Comparison of ENCODE assay signal across 8 cellular contexts in genomic region chr6:69233195-69233524, GRCh38.
DNase-seq lines count a peak whose midpoint lies in the region; ATAC-seq and TF ChIP-seq lines count a peak whose summit lies in the region.
"Had no signal": no experiment of that assay in that cellular context is flagged by ENCODE, and none has a peak within 500 bp of the region (broad histone marks: within the 10 kb centered on the region; RNA-seq: fewer than 3 reads in every experiment).

No MANE protein-coding gene starts in this region.

- H3K9me3 Mint-ChIP-seq in neural progenitor cell: no peaks in the 10 kb centered on the region

- H4K20me1 ChIP-seq in neural progenitor cell (ENCODE audit: low read depth): peaks cover 17% of the 10 kb centered on the region

- ATAC-seq in GM18868 (IDR thresholded peaks at IDR 0.05; ENCODE audit: unreplicated experiment): peak; percentile 24
- peak; percentile 12 for ATAC-seq in HG03354 (IDR thresholded peaks at IDR 0.05; ENCODE audit: poor library complexity, severe bottlenecking, unreplicated experiment)
- ATAC-seq in HG03457 (IDR thresholded peaks at IDR 0.05; ENCODE audit: unreplicated experiment): no peak

- no peaks in the 10 kb centered on the region for H3K36me3 Mint-ChIP-seq in neural progenitor cell

- no peaks in the 10 kb centered on the region for H3K79me2 ChIP-seq in neural progenitor cell (ENCODE audit: low read depth)

- no peak overlapping the region for H3K27ac Mint-ChIP-seq in neural progenitor cell

- H3K9ac ChIP-seq in neural progenitor cell: no peak overlapping the region
- H3K9ac ChIP-seq: GM23248 had no signal

- peaks cover 15% of the 10 kb centered on the region for H3K36me3 ChIP-seq in WERI-Rb-1
- no peaks in the 10 kb centered on the region for H3K36me3 ChIP-seq in neural progenitor cell

- H3K4me1 Mint-ChIP-seq in neural progenitor cell: peaks cover 15% of the 10 kb centered on the region

- TF ChIP-seq CTCF in WERI-Rb-1 (IDR thresholded peaks at IDR 0.05; ENCODE audit: low read depth, low read length): no peak
- TF ChIP-seq CTCF in neural progenitor cell (IDR thresholded peaks at IDR 0.05): no peak

- no peak overlapping the region for H2AFZ ChIP-seq in neural progenitor cell (replicated peaks)
- H2AFZ ChIP-seq: GM23248 had no signal

- H3K27me3 Mint-ChIP-seq in neural progenitor cell (ENCODE audit: insufficient read depth, low read depth): peaks cover 5% of the 10 kb centered on the region

- DNase-seq in WERI-Rb-1 (no peak), neural progenitor cell (ENCODE audit: low spot score) (peak; percentile 42), NCI-H2107 treated with DMSO at 0.1 percent for 48 hours (lab: John Stamatoyannopoulos, UW; ENCODE audit: unreplicated experiment) (no peak)
- DNase-seq in activated naive CD4-positive, alpha-beta T cell (lab: John Stamatoyannopoulos, UW): no peak

- H3K4me3 Mint-ChIP-seq in neural progenitor cell: peak overlapping the region; percentile 73

- no peaks in the 10 kb centered on the region for H3F3A ChIP-seq in neural progenitor cell (ENCODE audit: low read depth)

- no peaks in the 10 kb centered on the region for H3K4me1 ChIP-seq in neural progenitor cell

- no peaks in the 10 kb centered on the region for H3K27me3 ChIP-seq in WERI-Rb-1 (ENCODE audit: insufficient read depth, low read depth, severe bottlenecking)
- peaks cover 13% of the 10 kb centered on the region for H3K27me3 ChIP-seq in neural progenitor cell

- H3K9me3 ChIP-seq in WERI-Rb-1 (ENCODE audit: severe bottlenecking): no peaks in the 10 kb centered on the region
- no peaks in the 10 kb centered on the region for H3K9me3 ChIP-seq in neural progenitor cell (ENCODE audit: low read depth)

- H3K4me3 ChIP-seq in WERI-Rb-1 (ENCODE audit: low read depth, low read length) (peak overlapping the region; percentile 97), neural progenitor cell (peak overlapping the region; percentile 30)
- H3K4me3 ChIP-seq: GM23248 had no signal

- H3K4me2 ChIP-seq in neural progenitor cell: peak overlapping the region; percentile 70

- peak overlapping the region; percentile 84 for H3K27ac ChIP-seq in WERI-Rb-1
- H3K27ac ChIP-seq in neural progenitor cell: no peak overlapping the region
- H3K27ac ChIP-seq: GM23248 had no signal
